Comparison of ENCODE assay signal across 18 cellular contexts in genomic region chr4:85556293-85556692, GRCh38.
DNase-seq lines count a peak whose midpoint lies in the region; ATAC-seq and TF ChIP-seq lines count a peak whose summit lies in the region.
"Had no signal": no experiment of that assay in that cellular context is flagged by ENCODE, and none has a peak within 500 bp of the region (broad histone marks: within the 10 kb centered on the region; RNA-seq: fewer than 3 reads in every experiment).

No MANE protein-coding gene starts in this region.

- H3K36me3 ChIP-seq in left ventricle myocardium inferior, result no peaks in the 10 kb centered on the region
- peaks cover 55% of the 10 kb centered on the region for H3K36me3 ChIP-seq in OCI-LY1 (ENCODE audit: insufficient read depth, low read length)
- H3K36me3 ChIP-seq: suprapubic skin had no signal

- H3K4me3 Mint-ChIP-seq in stimulated activated naive CD8-positive, alpha-beta T cell treated with anti-CD3 and anti-CD28 coated beads, Interleukin-15, amount 100 ng/mL, for 72 hours, result no peak overlapping the region
- no peak overlapping the region for H3K4me3 Mint-ChIP-seq in chondrocyte (ENCODE audit: unreplicated experiment)
- H3K4me3 Mint-ChIP-seq: activated CD8-positive, alpha-beta memory T cell treated with anti-CD3 and anti-CD28 coated beads, Interleukin-2, amount 10 ng/mL, durations not matched to agents 7 days and 5 days; activated naive CD4-positive, alpha-beta T cell treated with anti-CD3 and anti-CD28 coated beads, Interleukin-2, amount 10 ng/mL, durations not matched to agents 7 days and 5 days; WTC11 had no signal

- DNase-seq in Right ventricle myocardium superior (no peak), left ventricle myocardium inferior (no peak), hepatic stellate cell (ENCODE audit: low spot score) (no peak), chondrocyte (ENCODE audit: low spot score) (no peak)
- no peak for DNase-seq in stimulated activated naive CD8-positive, alpha-beta T cell treated with anti-CD3 and anti-CD28 coated beads, Interleukin-15, amount 100 ng/mL, for 72 hours
- DNase-seq: 8988T; activated CD8-positive, alpha-beta memory T cell treated with anti-CD3 and anti-CD28 coated beads, Interleukin-2, amount 10 ng/mL, durations not matched to agents 7 days and 5 days; activated naive CD4-positive, alpha-beta T cell treated with anti-CD3 and anti-CD28 coated beads, Interleukin-2, amount 10 ng/mL, durations not matched to agents 7 days and 5 days; body of pancreas; IMR-90; NCI-H1105 treated with DMSO at 0.1 percent for 48 hours; PC-3; stimulated activated CD4-positive, alpha-beta T cell treated with anti-CD3 and anti-CD28 coated beads, Interleukin-12 subunit alpha, Interleukin-12 subunit beta, amount 100 ng/mL, for 4 hours had no signal

- H3K36me3 Mint-ChIP-seq in chondrocyte (ENCODE audit: low read depth), result peaks cover 8% of the 10 kb centered on the region
- H3K36me3 Mint-ChIP-seq: activated CD8-positive, alpha-beta memory T cell treated with anti-CD3 and anti-CD28 coated beads, Interleukin-2, amount 10 ng/mL, durations not matched to agents 7 days and 5 days; activated naive CD4-positive, alpha-beta T cell treated with anti-CD3 and anti-CD28 coated beads, Interleukin-2, amount 10 ng/mL, durations not matched to agents 7 days and 5 days had no signal

- H3K4me1 Mint-ChIP-seq in stimulated activated naive CD8-positive, alpha-beta T cell treated with anti-CD3 and anti-CD28 coated beads, Interleukin-15, amount 100 ng/mL, for 72 hours, result no peaks in the 10 kb centered on the region
- H3K4me1 Mint-ChIP-seq in chondrocyte (ENCODE audit: low read depth), result peaks cover 3% of the 10 kb centered on the region
- H3K4me1 Mint-ChIP-seq: activated CD8-positive, alpha-beta memory T cell treated with anti-CD3 and anti-CD28 coated beads, Interleukin-2, amount 10 ng/mL, durations not matched to agents 7 days and 5 days; activated naive CD4-positive, alpha-beta T cell treated with anti-CD3 and anti-CD28 coated beads, Interleukin-2, amount 10 ng/mL, durations not matched to agents 7 days and 5 days; WTC11 had no signal

- peaks cover 20 to 49% of the 10 kb centered on the region in 2 donors for H3K9me3 Mint-ChIP-seq in stimulated activated naive CD8-positive, alpha-beta T cell treated with anti-CD3 and anti-CD28 coated beads, Interleukin-15, amount 100 ng/mL, for 72 hours
- H3K9me3 Mint-ChIP-seq in chondrocyte (ENCODE audit: low read depth), result peaks cover 23% of the 10 kb centered on the region

- H3K9me3 ChIP-seq in left ventricle myocardium inferior (replicated peaks), result peaks cover 18% of the 10 kb centered on the region
- H3K9me3 ChIP-seq in OCI-LY1 (ENCODE audit: low read length), result peaks cover 10% of the 10 kb centered on the region
- H3K9me3 ChIP-seq: body of pancreas, suprapubic skin had no signal

- no peak overlapping the region for H3K4me3 ChIP-seq in left ventricle myocardium inferior
- H3K4me3 ChIP-seq in OCI-LY1 (ENCODE audit: low read depth, low read length, poor library complexity, severe bottlenecking), result peak overlapping the region; percentile 22
- H3K4me3 ChIP-seq: body of pancreas, suprapubic skin had no signal

- H3K27ac ChIP-seq in left ventricle myocardium inferior (replicated peaks) (no peak overlapping the region), OCI-LY1 (ENCODE audit: low read depth, low read length, poor library complexity, severe bottlenecking) (peak overlapping the region; percentile 97)
- H3K27ac ChIP-seq: body of pancreas, suprapubic skin had no signal

- ATAC-seq in Right ventricle myocardium superior (ENCODE audit: poor library complexity) (peak; percentile 52), HG02943 (IDR thresholded peaks at IDR 0.05; ENCODE audit: low read depth, unreplicated experiment) (peak; percentile 30), GM21619 (IDR thresholded peaks at IDR 0.05; ENCODE audit: unreplicated experiment) (no peak)
- peak; percentile 20 for ATAC-seq in stimulated activated naive CD8-positive, alpha-beta T cell treated with anti-CD3 and anti-CD28 coated beads, Interleukin-15, amount 100 ng/mL, for 72 hours
- ATAC-seq: activated CD8-positive, alpha-beta memory T cell treated with anti-CD3 and anti-CD28 coated beads, Interleukin-2, amount 10 ng/mL, durations not matched to agents 7 days and 5 days; body of pancreas; PC-3; WTC11 had no signal

- intact Hi-C loops in Right ventricle myocardium superior (cut with DNase I) (no loop called here), left ventricle myocardium inferior (cut with micrococcal nuclease) (no loop called here)

- H3K27me3 ChIP-seq in left ventricle myocardium inferior (ENCODE audit: low read depth) (no peaks in the 10 kb centered on the region), OCI-LY1 (ENCODE audit: insufficient read depth, low read length) (no peaks in the 10 kb centered on the region)
- H3K27me3 ChIP-seq: body of pancreas, suprapubic skin had no signal

- no peaks in the 10 kb centered on the region for H3F3A ChIP-seq in OCI-LY1 (ENCODE audit: insufficient read depth, low read length)

- no peaks in the 10 kb centered on the region for H4K20me1 ChIP-seq in OCI-LY1 (ENCODE audit: insufficient read depth, low read length)

- peak overlapping the region; percentile 50 for H3K4me2 ChIP-seq in OCI-LY1 (ENCODE audit: low read length)

- no peaks in the 10 kb centered on the region for H3K27me3 Mint-ChIP-seq in stimulated activated naive CD8-positive, alpha-beta T cell treated with anti-CD3 and anti-CD28 coated beads, Interleukin-15, amount 100 ng/mL, for 72 hours
- peaks cover 3% of the 10 kb centered on the region for H3K27me3 Mint-ChIP-seq in chondrocyte (ENCODE audit: low read depth)
- H3K27me3 Mint-ChIP-seq: activated CD8-positive, alpha-beta memory T cell treated with anti-CD3 and anti-CD28 coated beads, Interleukin-2, amount 10 ng/mL, durations not matched to agents 7 days and 5 days; activated naive CD4-positive, alpha-beta T cell treated with anti-CD3 and anti-CD28 coated beads, Interleukin-2, amount 10 ng/mL, durations not matched to agents 7 days and 5 days had no signal

- H3K9ac ChIP-seq in OCI-LY1 (ENCODE audit: low read length), result peak overlapping the region; percentile 65

- no peak overlapping the region for H3K27ac Mint-ChIP-seq in stimulated activated naive CD8-positive, alpha-beta T cell treated with anti-CD3 and anti-CD28 coated beads, Interleukin-15, amount 100 ng/mL, for 72 hours
- H3K27ac Mint-ChIP-seq in chondrocyte (ENCODE audit: unreplicated experiment), result no peak overlapping the region
- H3K27ac Mint-ChIP-seq: activated CD8-positive, alpha-beta memory T cell treated with anti-CD3 and anti-CD28 coated beads, Interleukin-2, amount 10 ng/mL, durations not matched to agents 7 days and 5 days; activated naive CD4-positive, alpha-beta T cell treated with anti-CD3 and anti-CD28 coated beads, Interleukin-2, amount 10 ng/mL, durations not matched to agents 7 days and 5 days; WTC11 had no signal

- H2AFZ ChIP-seq in OCI-LY1 (ENCODE audit: low read length), result no peak overlapping the region

- H3K9me2 ChIP-seq in OCI-LY1 (ENCODE audit: low read depth, low read length), result no peaks in the 10 kb centered on the region

- H3K4me1 ChIP-seq in left ventricle myocardium inferior (no peaks in the 10 kb centered on the region), OCI-LY1 (ENCODE audit: insufficient read depth, low read length, severe bottlenecking) (peaks cover 64% of the 10 kb centered on the region)
- H3K4me1 ChIP-seq: body of pancreas had no signal

- TF ChIP-seq CTCF in left ventricle myocardium inferior (IDR thresholded peaks at IDR 0.05; ENCODE audit: borderline replicate concordance) (no peak), OCI-LY1 (IDR thresholded peaks at IDR 0.05; ENCODE audit: low read length) (no peak), chondrocyte (IDR thresholded peaks at IDR 0.05) (no peak)

- peaks cover 74% of the 10 kb centered on the region for H3K79me2 ChIP-seq in OCI-LY1 (ENCODE audit: insufficient read depth, low read length)
